8 cellular contexts compared by ENCODE assay signal in genomic region chr1:234957330-234958065, GRCh38.
DNase-seq lines count a peak whose midpoint lies in the region; ATAC-seq and TF ChIP-seq lines count a peak whose summit lies in the region.

No MANE protein-coding gene starts in this region.

- in situ Hi-C loops in gastrocnemius medialis (cut with MboI; ENCODE audit: low sequenced_read_pairs in 4 of 4): no loop called here

- H3K4me1 ChIP-seq in left ventricle myocardium inferior: peaks cover 64% of the 10 kb centered on the region
- H3K4me1 ChIP-seq in heart left ventricle: peaks cover 6 to 93% (median 41%) of the 10 kb centered on the region in 12 donors
- peaks cover 41 to 42% of the 10 kb centered on the region in 2 donors for H3K4me1 ChIP-seq in gastrocnemius medialis

- TF ChIP-seq CTCF in left ventricle myocardium inferior (IDR thresholded peaks at IDR 0.05; ENCODE audit: borderline replicate concordance) (no peak), heart left ventricle (IDR thresholded peaks at IDR 0.05) (no peak), fibroblast of mammary gland (conservative IDR thresholded peaks at IDR 0.05; ENCODE audit: control insufficient read depth, insufficient read depth, low read depth, low read length) (no peak), gastrocnemius medialis (IDR thresholded peaks at IDR 0.05 in 4 of 5, conservative IDR thresholded peaks at IDR 0.05 in 1 of 5) (no peak)

- H3K27ac ChIP-seq in left ventricle myocardium inferior (replicated peaks) (peak overlapping the region; percentile 25), heart left ventricle (peak overlapping the region in 1 of 12 donors; percentile 99), gastrocnemius medialis (peak overlapping the region in 3 of 4 donors; percentile 16 to 42 (median 33))

- H3K36me3 ChIP-seq in left ventricle myocardium inferior (no peaks in the 10 kb centered on the region), heart left ventricle (no peaks in the 10 kb centered on the region), gastrocnemius medialis (no peaks in the 10 kb centered on the region)

- ATAC-seq in heart left ventricle (no peak), gastrocnemius medialis (peak; percentile 44 to 71), HG02759 (IDR thresholded peaks at IDR 0.05; ENCODE audit: unreplicated experiment) (no peak), GM18861 (IDR thresholded peaks at IDR 0.05; ENCODE audit: unreplicated experiment) (no peak)

- DNase-seq in left ventricle myocardium inferior (no peak), heart left ventricle (no peak), SHP77 (lab: John Stamatoyannopoulos, UW) (peak; percentile 92 to 94), fibroblast of mammary gland (ENCODE audit: low read depth) (peak; percentile 96), gastrocnemius medialis (no peak), Ammon's horn (ENCODE audit: low spot score) (no peak)

- 85 to 91% (median 88%) methylated on average over 14 of the region's 14 CpGs for WGBS in heart left ventricle, 4 donors

- H3K27me3 ChIP-seq in left ventricle myocardium inferior (ENCODE audit: low read depth) (no peaks in the 10 kb centered on the region), heart left ventricle (no peaks in the 10 kb centered on the region), gastrocnemius medialis (no peaks in the 10 kb centered on the region)

- no peaks in the 10 kb centered on the region for H3K9me3 ChIP-seq in left ventricle myocardium inferior (replicated peaks)
- H3K9me3 ChIP-seq in heart left ventricle: no peaks in the 10 kb centered on the region
- no peaks in the 10 kb centered on the region for H3K9me3 ChIP-seq in gastrocnemius medialis

- intact Hi-C loops in left ventricle myocardium inferior (cut with micrococcal nuclease) (no loop called here), heart left ventricle (cut with DNase I) (no loop called here), gastrocnemius medialis (cut with DNase I; ENCODE audit: low total_unique reads) (no loop called here)

- no peak for TF ChIP-seq POLR2A in heart left ventricle (IDR thresholded peaks at IDR 0.05)
- no peak for TF ChIP-seq POLR2A in gastrocnemius medialis (IDR thresholded peaks at IDR 0.05)

- H3K4me3 ChIP-seq in left ventricle myocardium inferior (no peak overlapping the region), heart left ventricle (no peak overlapping the region), fibroblast of mammary gland (ENCODE audit: control insufficient read depth, low read depth, low read length) (no peak overlapping the region), gastrocnemius medialis (no peak overlapping the region)

Comparison
In these comparisons a context has a peak if more than half of its experiments do, and no peak if none do; other contexts are left out.
1. DNase-seq: peak in SHP77 (2 of 2) and fibroblast of mammary gland (single experiment); none in left ventricle myocardium inferior (single experiment), heart left ventricle (0 of 5), gastrocnemius medialis (0 of 2) and Ammon's horn (single experiment).
2. ATAC-seq: peak in gastrocnemius medialis (2 of 2); none in heart left ventricle (0 of 4), HG02759 (single experiment) and GM18861 (single experiment).